24 cellular contexts compared by ENCODE assay signal in the genomic region with DNA sequence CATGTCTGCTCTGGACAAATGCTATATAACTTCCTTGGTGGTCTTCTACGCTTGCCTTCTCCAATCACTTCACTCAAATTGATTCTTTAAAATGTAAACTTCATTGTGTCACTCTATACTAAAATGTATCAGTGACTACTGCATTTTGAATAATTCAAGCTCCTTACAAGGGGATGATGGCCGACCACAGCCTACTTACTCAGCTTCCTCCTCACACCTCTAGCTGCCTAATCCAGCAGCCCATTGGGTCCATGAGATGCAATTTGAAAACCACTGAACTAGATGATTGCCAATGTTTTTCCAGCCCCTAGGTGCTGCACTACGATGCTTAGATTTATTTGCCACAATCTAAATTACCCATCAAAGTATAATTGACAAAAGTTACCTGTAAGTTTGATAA.
"Had no signal": no experiment of that assay in that cellular context is flagged by ENCODE, and none has a peak within 500 bp of the region (broad histone marks: within the 10 kb centered on the region; RNA-seq: fewer than 3 reads in every experiment).

No MANE protein-coding gene starts in this region.

- H3K9me3 Mint-ChIP-seq: neural progenitor cell; stimulated activated naive CD8-positive, alpha-beta T cell treated with anti-CD3 and anti-CD28 coated beads, Interleukin-15, Interleukin-2, amounts not matched to agents 100 ng/mL and 50 ng/mL, for 24 hours had no signal

- H3K4me3 Mint-ChIP-seq: naive thymus-derived CD4-positive, alpha-beta T cell; nephron; neural progenitor cell; stimulated activated naive B cell treated with anti-CD40 and anti-IgM and Interleukin-4, amounts not matched to agents 10 μg/mL and 1 μg/mL and 100 μg/mL, for 72 hours; stimulated activated naive CD8-positive, alpha-beta T cell treated with anti-CD3 and anti-CD28 coated beads, Interleukin-15, Interleukin-2, amounts not matched to agents 100 ng/mL and 50 ng/mL, for 24 hours had no signal

- DNase-seq: naive thymus-derived CD4-positive, alpha-beta T cell; occipital lobe; ovary; posterior cingulate gyrus; psoas muscle; right cardiac atrium; right lobe of liver; sigmoid colon; small intestine; stimulated activated CD4-positive, alpha-beta T cell treated with anti-CD3 and anti-CD28 coated beads, Interleukin-15, amount 100 ng/mL, for 24 hours; stimulated activated CD4-positive, alpha-beta T cell treated with anti-CD3 and anti-CD28 coated beads, Interleukin-2, amount 100 ng/mL, for 24 hours; stimulated activated CD4-positive, alpha-beta T cell treated with anti-CD3 and anti-CD28 coated beads, Interleukin-2, amount 100 ng/mL, for 48 hours; stimulated activated CD4-positive, alpha-beta T cell treated with anti-CD3 and anti-CD28 coated beads, Interleukin-4, amount 100 ng/mL, for 4 hours; stimulated activated CD8-positive, alpha-beta memory T cell treated with anti-CD3 and anti-CD28 coated beads, Interleukin-4, amount 100 ng/mL, for 48 hours; stimulated activated naive B cell treated with anti-CD40 and anti-IgM and Interleukin-4, amounts not matched to agents 10 μg/mL and 1 μg/mL and 100 μg/mL, for 72 hours; stimulated activated naive CD4-positive, alpha-beta T cell treated with Interleukin-2 at 50 U/mL for 16 hours; stomach; thyroid gland; trophoblast cell; upper lobe of left lung had no signal

- H3K4me1 Mint-ChIP-seq: naive thymus-derived CD4-positive, alpha-beta T cell; nephron; neural progenitor cell; stimulated activated naive B cell treated with anti-CD40 and anti-IgM and Interleukin-4, amounts not matched to agents 10 μg/mL and 1 μg/mL and 100 μg/mL, for 72 hours had no signal

- H3K27me3 Mint-ChIP-seq: progenitor cell of endocrine pancreas; stimulated activated naive CD8-positive, alpha-beta T cell treated with anti-CD3 and anti-CD28 coated beads, Interleukin-15, Interleukin-2, amounts not matched to agents 100 ng/mL and 50 ng/mL, for 24 hours had no signal

- ATAC-seq: naive thymus-derived CD4-positive, alpha-beta T cell; psoas muscle; right cardiac atrium; right lobe of liver; stimulated activated naive B cell treated with anti-CD40 and anti-IgM and Interleukin-4, amounts not matched to agents 10 μg/mL and 1 μg/mL and 100 μg/mL, for 72 hours had no signal

- H3K36me3 Mint-ChIP-seq: naive thymus-derived CD4-positive, alpha-beta T cell; neural progenitor cell; stimulated activated naive B cell treated with anti-CD40 and anti-IgM and Interleukin-4, amounts not matched to agents 10 μg/mL and 1 μg/mL and 100 μg/mL, for 72 hours had no signal

- H3K27ac Mint-ChIP-seq: naive thymus-derived CD4-positive, alpha-beta T cell; nephron; neural progenitor cell; progenitor cell of endocrine pancreas; stimulated activated naive B cell treated with anti-CD40 and anti-IgM and Interleukin-4, amounts not matched to agents 10 μg/mL and 1 μg/mL and 100 μg/mL, for 72 hours; stimulated activated naive CD8-positive, alpha-beta T cell treated with anti-CD3 and anti-CD28 coated beads, Interleukin-15, Interleukin-2, amounts not matched to agents 100 ng/mL and 50 ng/mL, for 24 hours had no signal
